In genomic region chr16:27624154-27625049, GRCh38 we compare ENCODE assay signal across 14 cellular contexts.
"Had no signal": no experiment of that assay in that cellular context is flagged by ENCODE, and none has a peak within 500 bp of the region (broad histone marks: within the 10 kb centered on the region; RNA-seq: fewer than 3 reads in every experiment).

No MANE protein-coding gene starts in this region.

- DNase-seq: activated CD4-positive, alpha-beta memory T cell treated with anti-CD3 and anti-CD28 coated beads for 36 hours; activated naive CD4-positive, alpha-beta T cell treated with anti-CD3 and anti-CD28 coated beads, Interleukin-2, amount 10 ng/mL, durations not matched to agents 7 days and 5 days; activated T-cell treated with anti-CD3 and anti-CD28 coated beads, Interleukin-2, amount 50 U/mL, for 24 hours; dorsolateral prefrontal cortex; left lung; naive thymus-derived CD4-positive, alpha-beta T cell; retina; stimulated activated CD4-positive, alpha-beta T cell treated with anti-CD3 and anti-CD28 coated beads, Interleukin-15, amount 100 ng/mL, for 24 hours; stimulated activated CD4-positive, alpha-beta T cell treated with anti-CD3 and anti-CD28 coated beads, Interleukin-4, amount 100 ng/mL, for 1 hour; stimulated activated naive CD4-positive, alpha-beta T cell treated with Interleukin-2 at 50 U/mL for 16 hours; WERI-Rb-1 had no signal

- H3K9me3 ChIP-seq: gastroesophageal sphincter, heart right ventricle, left lung had no signal

- H3K9me3 Mint-ChIP-seq: activated CD4-positive, alpha-beta memory T cell treated with anti-CD3 and anti-CD28 coated beads for 36 hours; activated T-cell treated with anti-CD3 and anti-CD28 coated beads, Interleukin-2, amount 50 U/mL, for 24 hours; naive thymus-derived CD4-positive, alpha-beta T cell had no signal

- H3K4me3 Mint-ChIP-seq: activated CD4-positive, alpha-beta memory T cell treated with anti-CD3 and anti-CD28 coated beads for 36 hours; activated naive CD4-positive, alpha-beta T cell treated with anti-CD3 and anti-CD28 coated beads, Interleukin-2, amount 10 ng/mL, durations not matched to agents 7 days and 5 days; activated T-cell treated with anti-CD3 and anti-CD28 coated beads, Interleukin-2, amount 50 U/mL, for 24 hours; naive thymus-derived CD4-positive, alpha-beta T cell had no signal

- H3K27ac Mint-ChIP-seq: activated CD4-positive, alpha-beta memory T cell treated with anti-CD3 and anti-CD28 coated beads for 36 hours; activated naive CD4-positive, alpha-beta T cell treated with anti-CD3 and anti-CD28 coated beads, Interleukin-2, amount 10 ng/mL, durations not matched to agents 7 days and 5 days; activated T-cell treated with anti-CD3 and anti-CD28 coated beads, Interleukin-2, amount 50 U/mL, for 24 hours; naive thymus-derived CD4-positive, alpha-beta T cell had no signal

- H3K4me1 Mint-ChIP-seq: activated naive CD4-positive, alpha-beta T cell treated with anti-CD3 and anti-CD28 coated beads, Interleukin-2, amount 10 ng/mL, durations not matched to agents 7 days and 5 days had no signal

- H3K4me3 ChIP-seq: dorsolateral prefrontal cortex, gastroesophageal sphincter, heart right ventricle, left lung had no signal

- H3K9ac ChIP-seq: parathyroid adenoma had no signal

- ATAC-seq: naive thymus-derived CD4-positive, alpha-beta T cell had no signal

- H3K4me1 ChIP-seq: parathyroid adenoma had no signal

- H3K27ac ChIP-seq: dorsolateral prefrontal cortex, gastroesophageal sphincter, left lung, parathyroid adenoma had no signal

- H3K27me3 Mint-ChIP-seq: activated CD4-positive, alpha-beta memory T cell treated with anti-CD3 and anti-CD28 coated beads for 36 hours; activated naive CD4-positive, alpha-beta T cell treated with anti-CD3 and anti-CD28 coated beads, Interleukin-2, amount 10 ng/mL, durations not matched to agents 7 days and 5 days; activated T-cell treated with anti-CD3 and anti-CD28 coated beads, Interleukin-2, amount 50 U/mL, for 24 hours; naive thymus-derived CD4-positive, alpha-beta T cell had no signal

- H3K27me3 ChIP-seq: dorsolateral prefrontal cortex, gastroesophageal sphincter, heart right ventricle, left lung had no signal
